In genomic region chr6:93419304-93420162, GRCh38 we compare ENCODE assay signal across 8 cellular contexts. TPM values are rescaled to one million over a fixed set of nuclear protein-coding genes. Genes with fewer than 3 reads are reported as not detected.
DNase-seq lines count a peak whose midpoint lies in the region; ATAC-seq lines count a peak whose summit lies in the region.

Gene EPHA7 (minus strand): TSS chr6:93419559. CDS start chr6:93419341, 218 bp downstream.

- H3K27me3 ChIP-seq in iPS-18a (ENCODE audit: control insufficient read depth, insufficient read depth, low read length): peaks cover 47% of the 10 kb centered on the region

- in situ Hi-C loops in G401 (cut with HindIII; ENCODE audit: low sequenced_read_pairs): no loop called here

- H3K4me1 Mint-ChIP-seq in central memory CD8-positive, alpha-beta T cell: no peaks in the 10 kb centered on the region

- DNase-seq in G401 (ENCODE audit: low spot score) (peak; percentile 99), GOT3 (lab: John Stamatoyannopoulos, UW) (peak; percentile 12), Kasumi-1 (lab: John Stamatoyannopoulos, UW) (peak; percentile 83 to 84), SHP77 (lab: John Stamatoyannopoulos, UW) (peak; percentile 95 to 97), renal cortical epithelial cell (ENCODE audit: low read depth) (peak; percentile 89)
- no peak for DNase-seq in central memory CD8-positive, alpha-beta T cell (ENCODE audit: low spot score in 2 of 2)
- DNase-seq in NK-92 treated with Interleukin-12 subunit alpha and Interleukin-12 subunit beta, amount 100 ng/mL, for 24 hours (lab: John Stamatoyannopoulos, UW): no peak

- H3K36me3 Mint-ChIP-seq in central memory CD8-positive, alpha-beta T cell (ENCODE audit: insufficient read depth): no peaks in the 10 kb centered on the region

- no peaks in the 10 kb centered on the region for H3K9me3 Mint-ChIP-seq in central memory CD8-positive, alpha-beta T cell

- no peaks in the 10 kb centered on the region for H3K36me3 ChIP-seq in iPS-18a (ENCODE audit: control insufficient read depth, low read depth, low read length)

- no peak within 1 kb of the TSS for H3K27ac Mint-ChIP-seq in central memory CD8-positive, alpha-beta T cell (ENCODE audit: low read depth)

- ATAC-seq in central memory CD8-positive, alpha-beta T cell (replicated peaks; ENCODE audit: extremely low read depth, poor library complexity, severe bottlenecking): no peak

- peaks cover 6% of the 10 kb centered on the region for H3K4me1 ChIP-seq in iPS-18a (ENCODE audit: control insufficient read depth, low read depth, low read length)

- H3K27ac ChIP-seq in iPS-18a (ENCODE audit: low read length): peak within 1 kb of the TSS; percentile 65

- H3K9ac ChIP-seq in iPS-18a (ENCODE audit: low read length): peak within 1 kb of the TSS; percentile 86

- H3K4me3 Mint-ChIP-seq in central memory CD8-positive, alpha-beta T cell: peak within 1 kb of the TSS; percentile 70

- H3K4me3 ChIP-seq in iPS-18a (ENCODE audit: low read length): peak within 1 kb of the TSS; percentile 95

- no peaks in the 10 kb centered on the region for H3K9me3 ChIP-seq in iPS-18a (ENCODE audit: control insufficient read depth, low read depth, low read length)

- H3K27me3 Mint-ChIP-seq in central memory CD8-positive, alpha-beta T cell: peaks cover 36% of the 10 kb centered on the region

RNA-seq across cellular contexts. Expression of gene EPHA7, which starts in this region (rescaled TPM):
- 0.98 and 1.5 TPM in 2 replicates for total RNA-seq in G401 (2014; rRNA removed; shearing (Covaris generic))
- total RNA-seq in renal cortical epithelial cell: 0.87 and 2.0 TPM in 2 replicates

Comparison
In these comparisons a context has a peak if more than half of its experiments do, and no peak if none do; other contexts are left out.
1. DNase-seq: peak in G401 (single experiment), GOT3 (single experiment), Kasumi-1 (2 of 2), SHP77 (2 of 2) and renal cortical epithelial cell (single experiment); none in central memory CD8-positive, alpha-beta T cell (0 of 2) and NK-92 treated with Interleukin-12 subunit alpha and Interleukin-12 subunit beta, amount 100 ng/mL, for 24 hours (single experiment).